Comparison of ENCODE assay signal across 25 cellular contexts in genomic region chr10:6311700-6312330, GRCh38.
"Had no signal": no experiment of that assay in that cellular context is flagged by ENCODE, and none has a peak within 500 bp of the region (broad histone marks: within the 10 kb centered on the region; RNA-seq: fewer than 3 reads in every experiment).

No MANE protein-coding gene starts in this region.

- H3K9me3 ChIP-seq: esophagus muscularis mucosa, gastroesophageal sphincter, ovary, testis, transverse colon, upper lobe of right lung, uterus had no signal

- DNase-seq: dermis blood vessel endothelial cell; effector memory CD4-positive, alpha-beta T cell; foreskin keratinocyte; heart left ventricle; kidney; mesendoderm; natural killer cell; occipital lobe; ovary; stimulated activated CD4-positive, alpha-beta T cell treated with anti-CD3 and anti-CD28 coated beads, Interleukin-12 subunit alpha, Interleukin-12 subunit beta, amount 100 ng/mL, for 4 hours; stimulated activated CD4-positive, alpha-beta T cell treated with anti-CD3 and anti-CD28 coated beads, Interleukin-1b, Interleukin-23, amount 100 ng/mL, for 48 hours; stimulated activated CD4-positive, alpha-beta T cell treated with anti-CD3 and anti-CD28 coated beads, Interleukin-4, amount 100 ng/mL, for 1 hour; stimulated activated CD8-positive, alpha-beta memory T cell treated with anti-CD3 and anti-CD28 coated beads, Interleukin-4, amount 100 ng/mL, for 48 hours; stimulated activated naive CD8-positive, alpha-beta T cell treated with anti-CD3 and anti-CD28 coated beads, Interleukin-15, Interleukin-2, amounts not matched to agents 100 U/mL and 50 U/mL, for 24 hours; testis; transverse colon; upper lobe of right lung; uterus had no signal

- ATAC-seq: foreskin keratinocyte; gastroesophageal sphincter; heart left ventricle; natural killer cell; sciatic nerve; stimulated activated naive CD8-positive, alpha-beta T cell treated with anti-CD3 and anti-CD28 coated beads, Interleukin-15, Interleukin-2, amounts not matched to agents 100 U/mL and 50 U/mL, for 24 hours; upper lobe of right lung had no signal

- H3K36me3 ChIP-seq: esophagus muscularis mucosa, gastroesophageal sphincter, heart left ventricle, ovary, right atrium auricular region, transverse colon, upper lobe of right lung, uterus had no signal

- H3K4me3 ChIP-seq: coronary artery, esophagus muscularis mucosa, gastroesophageal sphincter, heart left ventricle, hepatocyte, ovary, right atrium auricular region, smooth muscle cell, testis, transverse colon, upper lobe of right lung, uterus had no signal

- H3K27ac ChIP-seq: coronary artery, esophagus muscularis mucosa, foreskin keratinocyte, gastroesophageal sphincter, heart left ventricle, ovary, right atrium auricular region, testis, transverse colon, upper lobe of right lung, uterus had no signal

- H3K27me3 ChIP-seq: esophagus muscularis mucosa, gastroesophageal sphincter, heart left ventricle, hepatocyte, ovary, right atrium auricular region, testis, transverse colon, upper lobe of right lung, uterus had no signal

- H3K4me2 ChIP-seq: hepatocyte, smooth muscle cell had no signal

- H3K79me2 ChIP-seq: hepatocyte had no signal

- H2AFZ ChIP-seq: hepatocyte had no signal

- H3K4me1 ChIP-seq: esophagus muscularis mucosa, gastroesophageal sphincter, heart left ventricle, right atrium auricular region, testis, upper lobe of right lung, uterus had no signal
